ENCODE assay signal across 1 cellular context in genomic region chr2:189522435-189523151, GRCh38.
A peak's percentile ranks its signal among the peaks of the same experiment; 100 is the strongest.
TF ChIP-seq lines count a peak whose summit lies in the region.

No MANE protein-coding gene starts in this region.

TF ChIP-seq in HepG2, 621 proteins besides CTCF, POLR2A, EP300 and RAD21 (continued from another document and continues in another):
- TF ChIP-seq IRF1 (CRISPR knock-in tag; IDR thresholded peaks at IDR 0.05; ENCODE audit: low read depth) = no peak
- TF ChIP-seq ZNF362 (CRISPR knock-in tag; IDR thresholded peaks at IDR 0.05; ENCODE audit: borderline replicate concordance) = peak; percentile 41; the same call in 1 of the 2 replicates
- TF ChIP-seq TBL1XR1 (IDR thresholded peaks at IDR 0.05; ENCODE audit: borderline replicate concordance, low read length, partially characterized antibody) = no peak
- no peak; the same call in 1 of the 2 replicates for TF ChIP-seq SMC3 (IDR thresholded peaks at IDR 0.05; ENCODE audit: low read length)
- TF ChIP-seq ZFP36L2 (CRISPR knock-in tag; IDR thresholded peaks at IDR 0.05) = no peak
- TF ChIP-seq PTBP1 (IDR thresholded peaks at IDR 0.05; ENCODE audit: low read depth, low read length, poor library complexity, severe bottlenecking) = no peak
- TF ChIP-seq AFF4 (CRISPR knock-in tag; IDR thresholded peaks at IDR 0.05) = no peak
- no peak for TF ChIP-seq SRSF1 (optimal IDR thresholded peaks at IDR 0.05; ENCODE audit: low read depth, low read length)
- no peak for TF ChIP-seq ZNF724P (CRISPR knock-in tag; IDR thresholded peaks at IDR 0.05; ENCODE audit: borderline replicate concordance)
- TF ChIP-seq CREBL2 (CRISPR knock-in tag; IDR thresholded peaks at IDR 0.05; ENCODE audit: borderline replicate concordance) = no peak
- peak; percentile 50; the same call in 1 of the 2 replicates for TF ChIP-seq ZNF580 (CRISPR knock-in tag; IDR thresholded peaks at IDR 0.05; ENCODE audit: borderline replicate concordance, low read depth)
- no peak for TF ChIP-seq FOXC1 (CRISPR knock-in tag; IDR thresholded peaks at IDR 0.05; ENCODE audit: borderline replicate concordance)
- TF ChIP-seq MLX (CRISPR knock-in tag; IDR thresholded peaks at IDR 0.05) = peak; percentile 46; the same call in 1 of the 2 replicates
- no peak for TF ChIP-seq ZNF207 (IDR thresholded peaks at IDR 0.05; ENCODE audit: borderline replicate concordance)
- no peak for TF ChIP-seq DDIT3 (CRISPR knock-in tag; IDR thresholded peaks at IDR 0.05)
- TF ChIP-seq SKIL (CRISPR knock-in tag; IDR thresholded peaks at IDR 0.05; ENCODE audit: borderline replicate concordance) = no peak
- TF ChIP-seq ZNF639 (CRISPR knock-in tag; conservative IDR thresholded peaks at IDR 0.05) = no peak
- TF ChIP-seq TEAD3 (CRISPR knock-in tag; optimal IDR thresholded peaks at IDR 0.05; ENCODE audit: borderline replicate concordance) = peak; percentile 65
- no peak for TF ChIP-seq ZNF772 (CRISPR knock-in tag; IDR thresholded peaks at IDR 0.05)
- TF ChIP-seq ZNF530 (CRISPR knock-in tag; IDR thresholded peaks at IDR 0.05; ENCODE audit: low read depth) = no peak
- peak; percentile 71; the same call in 1 of the 2 replicates for TF ChIP-seq CHD4 (IDR thresholded peaks at IDR 0.05; ENCODE audit: borderline replicate concordance, low read length)
- no peak for TF ChIP-seq TAF15 (IDR thresholded peaks at IDR 0.05; ENCODE audit: low read depth, low read length, poor library complexity, severe bottlenecking)
- no peak for TF ChIP-seq RFXAP (CRISPR knock-in tag; IDR thresholded peaks at IDR 0.05; ENCODE audit: borderline replicate concordance)
- peak; percentile 22; the same call in 1 of the 2 replicates for TF ChIP-seq RXRB (CRISPR knock-in tag; IDR thresholded peaks at IDR 0.05; ENCODE audit: borderline replicate concordance)
- no peak for TF ChIP-seq BATF2 (CRISPR knock-in tag; IDR thresholded peaks at IDR 0.05)
- TF ChIP-seq TFDP1 (CRISPR knock-in tag; IDR thresholded peaks at IDR 0.05; ENCODE audit: borderline replicate concordance) = no peak
- TF ChIP-seq TBP (CRISPR knock-in tag; IDR thresholded peaks at IDR 0.05) = no peak
- TF ChIP-seq SIX4 (CRISPR knock-in tag; IDR thresholded peaks at IDR 0.05) = no peak
- no peak for TF ChIP-seq ONECUT2 (CRISPR knock-in tag; IDR thresholded peaks at IDR 0.05)
- TF ChIP-seq ETV6 (CRISPR knock-in tag; conservative IDR thresholded peaks at IDR 0.05) = no peak
- TF ChIP-seq ZNF841 (CRISPR knock-in tag; IDR thresholded peaks at IDR 0.05; ENCODE audit: borderline replicate concordance) = no peak
- no peak for TF ChIP-seq RNF2 (conservative IDR thresholded peaks at IDR 0.05; ENCODE audit: low read depth)
- no peak for TF ChIP-seq FLYWCH1 (CRISPR knock-in tag; IDR thresholded peaks at IDR 0.05)
- no peak for TF ChIP-seq ZNF160 (CRISPR knock-in tag; IDR thresholded peaks at IDR 0.05)
- TF ChIP-seq NFE2L1 (CRISPR knock-in tag; IDR thresholded peaks at IDR 0.05; ENCODE audit: borderline replicate concordance) = no peak
- TF ChIP-seq ZFP1 (CRISPR knock-in tag; IDR thresholded peaks at IDR 0.05) = 0 out of 2 replicates have a peak, but pooled peaks have one; percentile 33
- TF ChIP-seq ZNF761 (CRISPR knock-in tag; conservative IDR thresholded peaks at IDR 0.05) = no peak
- peak; percentile 75 for TF ChIP-seq HNF4A (CRISPR knock-in tag; IDR thresholded peaks at IDR 0.05)
- TF ChIP-seq ZNF430 (CRISPR knock-in tag; IDR thresholded peaks at IDR 0.05) = no peak
- 0 out of 2 replicates have a peak, but pooled peaks have one; percentile 20 for TF ChIP-seq KMT2B (CRISPR knock-in tag; IDR thresholded peaks at IDR 0.05)
- TF ChIP-seq GATAD2A (CRISPR knock-in tag; IDR thresholded peaks at IDR 0.05) = peak; percentile 67
- no peak; the same call in 1 of the 2 replicates for TF ChIP-seq ZSCAN5A (CRISPR knock-in tag; IDR thresholded peaks at IDR 0.05; ENCODE audit: borderline replicate concordance)
- TF ChIP-seq SYNCRIP (IDR thresholded peaks at IDR 0.05; ENCODE audit: insufficient read depth, low read depth, low read length) = no peak
- no peak for TF ChIP-seq ATRX (CRISPR knock-in tag; IDR thresholded peaks at IDR 0.05; ENCODE audit: borderline replicate concordance)
- no peak for TF ChIP-seq MEIS1 (CRISPR knock-in tag; IDR thresholded peaks at IDR 0.05; ENCODE audit: borderline replicate concordance)
- no peak for TF ChIP-seq ZZZ3 (CRISPR knock-in tag; IDR thresholded peaks at IDR 0.05; ENCODE audit: borderline replicate concordance)
- TF ChIP-seq ZSCAN20 (CRISPR knock-in tag; IDR thresholded peaks at IDR 0.05; ENCODE audit: borderline replicate concordance) = no peak
- no peak for TF ChIP-seq ZFP82 (CRISPR knock-in tag; IDR thresholded peaks at IDR 0.05; ENCODE audit: borderline replicate concordance)
- no peak for TF ChIP-seq PHF21A (CRISPR knock-in tag; IDR thresholded peaks at IDR 0.05)
- 0 out of 2 replicates have a peak, but pooled peaks have one; percentile 25 for TF ChIP-seq ZNF878 (CRISPR knock-in tag; IDR thresholded peaks at IDR 0.05)
- no peak for TF ChIP-seq SIN3A (IDR thresholded peaks at IDR 0.05; ENCODE audit: borderline replicate concordance, low read depth, low read length)
- TF ChIP-seq NBN (conservative IDR thresholded peaks at IDR 0.05) = no peak
- no peak for TF ChIP-seq ZKSCAN1 (IDR thresholded peaks at IDR 0.05; ENCODE audit: low read length)
- TF ChIP-seq PITX1 (CRISPR knock-in tag; IDR thresholded peaks at IDR 0.05) = no peak
- peak; percentile 56; the same call in 1 of the 2 replicates for TF ChIP-seq ZKSCAN8 (CRISPR knock-in tag; IDR thresholded peaks at IDR 0.05; ENCODE audit: borderline replicate concordance)
- TF ChIP-seq NFIC (IDR thresholded peaks at IDR 0.05; ENCODE audit: low read length) = peak; percentile 40; the same call in 1 of the 2 replicates
- no peak for TF ChIP-seq PAWR (CRISPR knock-in tag; IDR thresholded peaks at IDR 0.05; ENCODE audit: borderline replicate concordance)
- TF ChIP-seq TCF7L2 (IDR thresholded peaks at IDR 0.05; ENCODE audit: low read depth, low read length) = no peak
- no peak for TF ChIP-seq SP2 (CRISPR knock-in tag; IDR thresholded peaks at IDR 0.05)
- no peak for TF ChIP-seq ZSCAN31 (CRISPR knock-in tag; IDR thresholded peaks at IDR 0.05; ENCODE audit: low read depth)
